In the genomic region with DNA sequence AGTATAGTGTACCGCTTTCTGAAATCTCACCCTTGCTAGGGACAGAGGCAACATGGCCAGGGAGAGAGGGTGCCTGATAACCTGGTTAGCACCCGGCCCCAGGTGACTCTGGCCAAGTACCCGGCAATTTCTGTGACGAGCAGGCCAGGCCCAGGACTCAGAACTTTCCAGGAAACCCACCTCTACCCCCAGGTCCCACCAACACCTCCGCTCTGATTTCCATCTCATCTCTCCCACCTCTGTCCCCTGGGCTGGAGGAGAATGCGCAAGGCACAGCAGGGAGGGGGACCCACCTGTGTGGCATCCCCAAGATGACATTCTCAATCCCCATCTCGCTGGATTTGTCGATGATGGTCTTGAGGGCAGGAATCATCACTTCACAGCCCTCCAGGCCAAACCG, we compare ENCODE assay signal across 25 cellular contexts. TPM values are rescaled to one million over a fixed set of nuclear protein-coding genes. Genes with fewer than 3 reads are reported as not detected.
DNase-seq lines count a peak whose midpoint lies in the region; ATAC-seq and TF ChIP-seq lines count a peak whose summit lies in the region.
"Had no signal": no experiment of that assay in that cellular context is flagged by ENCODE, and none has a peak within 500 bp of the region (broad histone marks: within the 10 kb centered on the region; RNA-seq: fewer than 3 reads in every experiment).

No MANE protein-coding gene starts in this region.

- no peak overlapping the region for H3K18ac ChIP-seq in neuronal stem cell (ENCODE audit: low read length)

- H4K8ac ChIP-seq in neuronal stem cell (ENCODE audit: low read depth, low read length), result no peak overlapping the region

- no peak for ATAC-seq in SK-N-SH treated with all-trans-retinoic acid at 6 μM for 48 hours
- ATAC-seq in HG03135 (IDR thresholded peaks at IDR 0.05; ENCODE audit: unreplicated experiment), result no peak

- H4K91ac ChIP-seq in neuronal stem cell (ENCODE audit: low read depth, low read length, poor library complexity), result no peak overlapping the region

- no peak for TF ChIP-seq RAD21 in SK-N-SH (IDR thresholded peaks at IDR 0.05; ENCODE audit: low read length)

- H2AFZ ChIP-seq in SK-N-SH (ENCODE audit: low read depth) (no peak overlapping the region), neuronal stem cell (ENCODE audit: low read length) (no peak overlapping the region)

- peaks cover 0 to 45% of the 10 kb centered on the region in 2 experiments for H3K36me3 ChIP-seq in SK-N-SH (replicated peaks in 1 of 2; ENCODE audit: control insufficient read depth in 1 of 2, insufficient read depth in 2 of 2, low read length in 1 of 2)
- H3K36me3 ChIP-seq in endodermal cell (ENCODE audit: control insufficient read depth, insufficient read depth, low read length), result no peaks in the 10 kb centered on the region
- peaks cover 0 to 3% of the 10 kb centered on the region in 2 donors for H3K36me3 ChIP-seq in neuronal stem cell (replicated peaks in 1 of 2; ENCODE audit: control insufficient read depth in 2 of 2, insufficient read depth in 2 of 2, low read length in 2 of 2)
- H3K36me3 ChIP-seq: BLaER1, SJSA1 had no signal

- POLR2A ChIA-PET in SK-N-SH (lab: Yijun Ruan, JAX), result interaction anchor here (1.2 kb wide), 1 partner anchor 9 kb away, joined by 3 read pairs; no protein-coding TSS in a partner anchor

- no peak overlapping the region for H3K27ac ChIP-seq in SK-N-SH (ENCODE audit: low read depth in 2 of 2, low read length in 1 of 2)
- H3K27ac ChIP-seq in endodermal cell (ENCODE audit: low read depth, low read length), result no peak overlapping the region
- no peak overlapping the region for H3K27ac ChIP-seq in neuronal stem cell (replicated peaks; ENCODE audit: low read length)
- H3K27ac ChIP-seq: 22Rv1, BLaER1, HL-60, SJSA1 had no signal

- H3K79me1 ChIP-seq in neuronal stem cell (ENCODE audit: low read depth, low read length), result no peaks in the 10 kb centered on the region

- CTCF ChIA-PET in SK-N-SH (lab: Yijun Ruan, JAX), result interaction anchor here (1.2 kb wide), 1 partner anchor 155 kb away, joined by 3 read pairs; no protein-coding TSS in a partner anchor

- H3K27me3 Mint-ChIP-seq in endodermal cell (ENCODE audit: insufficient read depth), result no peaks in the 10 kb centered on the region

- H3K14ac ChIP-seq in neuronal stem cell (ENCODE audit: low read length), result no peak overlapping the region

- no peak overlapping the region for H3K4ac ChIP-seq in neuronal stem cell (ENCODE audit: low read length)

- H3K9ac ChIP-seq in SK-N-SH, result no peak overlapping the region
- no peak overlapping the region for H3K9ac ChIP-seq in endodermal cell (ENCODE audit: extremely low read depth, low read length, poor library complexity, severe bottlenecking)
- H3K9ac ChIP-seq in neuronal stem cell (ENCODE audit: low read depth, low read length, poor library complexity), result no peak overlapping the region
- H3K9ac ChIP-seq: BLaER1 had no signal

- H3K36me3 Mint-ChIP-seq in endodermal cell (ENCODE audit: low read depth), result peaks cover 8% of the 10 kb centered on the region

- TF ChIP-seq CTCF in SK-N-SH (IDR thresholded peaks at IDR 0.05), result no peak
- TF ChIP-seq CTCF in endodermal cell (conservative IDR thresholded peaks at IDR 0.05), result no peak

- 84% methylated on average over 8 of the region's 9 CpGs for WGBS in SK-N-SH (ENCODE audit: low lambda C conversion rate)
- 90 to 100% methylated on average over 2 to 9 of the region's 9 CpGs for WGBS in endodermal cell (ENCODE audit: insufficient coverage in 1 of 2, insufficient read length in 1 of 2), 2 experiments
- WGBS in neuronal stem cell (ENCODE audit: extremely low coverage in 2 of 2, insufficient read length in 2 of 2, insufficient replicate concordance in 1 of 2), 2 donors, result no CpG with 5 or more reads among the region's 9 CpGs

- no peaks in the 10 kb centered on the region for H3K9me2 ChIP-seq in SK-N-SH

- H3K4me1 Mint-ChIP-seq in endodermal cell, result peaks cover 4% of the 10 kb centered on the region

- H3K4me3 ChIP-seq in SK-N-SH (ENCODE audit: low read depth in 2 of 2, low read length in 1 of 2) (no peak overlapping the region), endodermal cell (ENCODE audit: low read length) (no peak overlapping the region), neuronal stem cell (ENCODE audit: low read length in 2 of 2) (no peak overlapping the region)
- H3K4me3 ChIP-seq: BLaER1, SJSA1 had no signal

- H3K9me3 Mint-ChIP-seq in endodermal cell, result no peaks in the 10 kb centered on the region
- H3K9me3 Mint-ChIP-seq: CD4-positive, alpha-beta T cell had no signal

- TF ChIP-seq EP300 in SK-N-SH (IDR thresholded peaks at IDR 0.05; ENCODE audit: borderline replicate concordance in 1 of 2, low read depth in 1 of 2, low read length in 1 of 2), result no peak

- H3F3A ChIP-seq in SK-N-SH (replicated peaks; ENCODE audit: insufficient read depth), result no peaks in the 10 kb centered on the region

- H2BK120ac ChIP-seq in neuronal stem cell (ENCODE audit: low read depth, low read length), result no peak overlapping the region

- no peaks in the 10 kb centered on the region for H4K20me1 ChIP-seq in SK-N-SH (ENCODE audit: insufficient read depth)
- H4K20me1 ChIP-seq: BLaER1 had no signal

- no peaks in the 10 kb centered on the region for H3K4me1 ChIP-seq in SK-N-SH (ENCODE audit: control insufficient read depth in 1 of 2, insufficient read depth in 2 of 2, low read depth in 1 of 2, low read length in 1 of 2)
- peaks cover 1% of the 10 kb centered on the region for H3K4me1 ChIP-seq in endodermal cell (ENCODE audit: control insufficient read depth, insufficient read depth, low read length)
- H3K4me1 ChIP-seq in neuronal stem cell (ENCODE audit: control insufficient read depth in 2 of 2, insufficient read depth in 1 of 2, low read depth in 1 of 2, low read length in 2 of 2), result no peaks in the 10 kb centered on the region
- H3K4me1 ChIP-seq: BLaER1, SJSA1 had no signal

- peak overlapping the region; percentile 17 for H3K23ac ChIP-seq in neuronal stem cell (ENCODE audit: low read depth, low read length, poor library complexity)

- H3K27ac Mint-ChIP-seq in endodermal cell, result no peak overlapping the region
- H3K27ac Mint-ChIP-seq: CD4-positive, alpha-beta T cell had no signal

- no peak overlapping the region for H2AK5ac ChIP-seq in neuronal stem cell (ENCODE audit: low read depth, low read length)

- no peak overlapping the region for H2BK15ac ChIP-seq in neuronal stem cell (ENCODE audit: low read length)

- no peak overlapping the region for H3K4me3 Mint-ChIP-seq in endodermal cell
- H3K4me3 Mint-ChIP-seq: CD4-positive, alpha-beta T cell had no signal

- H2BK12ac ChIP-seq in neuronal stem cell (ENCODE audit: low read length), result no peak overlapping the region

- no peaks in the 10 kb centered on the region for H3K79me2 ChIP-seq in SK-N-SH (ENCODE audit: insufficient read depth)

- no peak overlapping the region for H3K4me2 ChIP-seq in SK-N-SH
- no peak overlapping the region for H3K4me2 ChIP-seq in neuronal stem cell (ENCODE audit: insufficient read depth, low read length, poor library complexity, severe bottlenecking)
- H3K4me2 ChIP-seq: BLaER1 had no signal

- H3K9me3 ChIP-seq in SK-N-SH (no peaks in the 10 kb centered on the region), endodermal cell (ENCODE audit: control insufficient read depth, low read length) (no peaks in the 10 kb centered on the region), neuronal stem cell (replicated peaks in 1 of 2; ENCODE audit: control insufficient read depth in 2 of 2, insufficient read depth in 1 of 2, low read depth in 1 of 2, low read length in 2 of 2) (no peaks in the 10 kb centered on the region)
- H3K9me3 ChIP-seq: BLaER1, SJSA1 had no signal

- DNase-seq in SK-N-SH (peak; percentile 14), endodermal cell (peak; percentile 22), neuronal stem cell (ENCODE audit: low spot score) (no peak)
- no peak for DNase-seq in activated CD4-positive, alpha-beta T cell treated with anti-CD3 and anti-CD28 coated beads for 4 hours
- DNase-seq in stimulated activated CD4-positive, alpha-beta T cell treated with anti-CD3 and anti-CD28 coated beads, Interleukin-2, amount 100 ng/mL, for 24 hours, result no peak
- DNase-seq: DMS53, GOT3, HCEC 1CT, NCI-H1048, NCI-H1417 treated with DMSO at 0.1 percent for 48 hours, NCI-H1694 treated with DMSO at 0.1 percent for 48 hours, NCI-H2081 treated with DMSO at 0.1 percent for 48 hours, NCI-H2171, NCI-H226, NCI-H510A, NCI-H69, Right ventricle myocardium superior, RPMI8226 had no signal

- H3K27me3 ChIP-seq in SK-N-SH (ENCODE audit: insufficient read depth) (no peaks in the 10 kb centered on the region), endodermal cell (ENCODE audit: control insufficient read depth, insufficient read depth, low read length, poor library complexity, severe bottlenecking) (no peaks in the 10 kb centered on the region), neuronal stem cell (ENCODE audit: control insufficient read depth in 3 of 3, insufficient read depth in 3 of 3, low read depth in 1 of 3, low read length in 3 of 3) (no peaks in the 10 kb centered on the region)
- H3K27me3 ChIP-seq: BLaER1 had no signal

- no peak overlapping the region for H2BK5ac ChIP-seq in neuronal stem cell (ENCODE audit: low read length)

TF ChIP-seq in SK-N-SH, 30 proteins besides CTCF, POLR2A, EP300 and RAD21 (continues in another document):
- TF ChIP-seq IRF3 (IDR thresholded peaks at IDR 0.05; ENCODE audit: low read depth, low read length), result no peak

TF ChIP-seq in SK-N-SH treated with all-trans-retinoic acid at 6 μM for 48 hours, 23 proteins besides CTCF, POLR2A, EP300 and RAD21:
- TF ChIP-seq ZNF8 (CRISPR knock-in tag; IDR thresholded peaks at IDR 0.05) (no peak), ZNF70 (CRISPR knock-in tag; IDR thresholded peaks at IDR 0.05) (no peak)
TF ChIP-seq in SK-N-SH treated with all-trans-retinoic acid at 6 μM for 48 hours: peak in this region for 0.

RNA-seq across cellular contexts. Expression of gene OGDHL, which starts 11.6 kb away (rescaled TPM):
- polyA plus RNA-seq in SK-N-SH (2012; rRNA removed), result 25.4 and 32.6 TPM in 2 replicates
- polyA plus RNA-seq in SK-N-SH (2012; cell fraction: cytosol; rRNA removed), result 10.1 and 14.5 TPM in 2 replicates
- 102 and 104 TPM in 2 replicates for polyA plus RNA-seq in SK-N-SH (2012; cell fraction: nucleus; rRNA removed)
- 10 to 100 TPM; 13.0 to 14.6 TPM for total RNA-seq in endodermal cell
- 7.3 TPM for polyA plus RNA-seq in endodermal cell (2013, experiment 1 of 2)
- 5.5 TPM for polyA plus RNA-seq in endodermal cell (2013, experiment 2 of 2)
- polyA plus RNA-seq in neuronal stem cell (2013, experiment 1 of 2), result 0.24 TPM
- polyA plus RNA-seq in neuronal stem cell (2013, experiment 2 of 2), result 0.24 TPM
- total RNA-seq: CD4-positive, alpha-beta T cell; SJSA1 had no signal

Comparison
In these comparisons a context has a peak if more than half of its experiments do, and no peak if none do; other contexts are left out.
1. DNase-seq: peak in SK-N-SH (single experiment) and endodermal cell (single experiment); none in neuronal stem cell (single experiment), activated CD4-positive, alpha-beta T cell treated with anti-CD3 and anti-CD28 coated beads for 4 hours (0 of 2) and stimulated activated CD4-positive, alpha-beta T cell treated with anti-CD3 and anti-CD28 coated beads, Interleukin-2, amount 100 ng/mL, for 24 hours (0 of 2).